In genomic region chr12:104222981-104223380, GRCh38 we compare ENCODE assay signal across 28 cellular contexts.
"Had no signal": no experiment of that assay in that cellular context is flagged by ENCODE, and none has a peak within 500 bp of the region (broad histone marks: within the 10 kb centered on the region; RNA-seq: fewer than 3 reads in every experiment).

No MANE protein-coding gene starts in this region.

- H3K9me3 ChIP-seq: breast epithelium, left ventricle myocardium inferior, mucosa of descending colon, right lobe of liver, thyroid gland, upper lobe of left lung, vagina had no signal

- DNase-seq: activated CD4-positive, alpha-beta memory T cell treated with anti-CD3 and anti-CD28 coated beads, Interleukin-2, amount 10 ng/mL, durations not matched to agents 7 days and 5 days; activated CD4-positive, alpha-beta T cell treated with anti-CD3 and anti-CD28 coated beads, Interleukin-2, amount 10 ng/mL, durations not matched to agents 24 days and 14 days; activated CD4-positive, CD25-positive, alpha-beta regulatory T cell treated with anti-CD3 and anti-CD28 coated beads, Interleukin-2, amount 50 U/mL, for 72 hours; activated CD8-positive, alpha-beta memory T cell treated with anti-CD3 and anti-CD28 coated beads, Interleukin-2, amount 50 U/mL, for 48 hours; activated gamma-delta T cell; activated naive CD4-positive, alpha-beta T cell treated with anti-CD3 and anti-CD28 coated beads, Interleukin-2, amount 10 ng/mL, durations not matched to agents 7 days and 5 days; activated naive CD8-positive, alpha-beta T cell treated with anti-CD3 and anti-CD28 coated beads, Interleukin-2, amount 10 ng/mL, durations not matched to agents 7 days and 5 days; activated T-cell treated with anti-CD3 and anti-CD28 coated beads, Interleukin-2, amount 50 U/mL, for 24 hours; amygdala; central memory CD4-positive, alpha-beta T cell; foreskin melanocyte; left ventricle myocardium inferior; mesendoderm; mucosa of descending colon; posterior cingulate gyrus; right lobe of liver; stimulated activated CD4-positive, alpha-beta T cell treated with anti-CD3 and anti-CD28 coated beads, Interleukin-4, amount 100 ng/mL, for 4 hours; stimulated activated CD8-positive, alpha-beta memory T cell treated with anti-CD3 and anti-CD28 coated beads, Interleukin-4, amount 100 ng/mL, for 48 hours; stimulated activated naive CD8-positive, alpha-beta T cell treated with anti-CD3 and anti-CD28 coated beads, Interleukin-15, amount 100 ng/mL, for 72 hours; substantia nigra; T-helper 17 cell; T1000; upper lobe of left lung had no signal

- H3K27ac ChIP-seq: breast epithelium, left ventricle myocardium inferior, right lobe of liver, skin epidermis, thyroid gland, upper lobe of left lung, vagina had no signal

- H3K4me3 ChIP-seq: breast epithelium, left ventricle myocardium inferior, lung, mucosa of descending colon, right lobe of liver, skin epidermis, thyroid gland, upper lobe of left lung, vagina had no signal

- H3K4me1 ChIP-seq: right lobe of liver had no signal

- H3K36me3 ChIP-seq: breast epithelium, left ventricle myocardium inferior, right lobe of liver, thyroid gland, upper lobe of left lung, vagina had no signal

- H3K27me3 ChIP-seq: breast epithelium, right lobe of liver, thyroid gland, upper lobe of left lung, vagina had no signal
